Comparison of ENCODE assay signal across 9 cellular contexts in genomic region chr1:33339413-33339812, GRCh38. TPM values are rescaled to one million over a fixed set of nuclear protein-coding genes. Genes with fewer than 3 reads are reported as not detected.
DNase-seq lines count a peak whose midpoint lies in the region; ATAC-seq and TF ChIP-seq lines count a peak whose summit lies in the region.
"Had no signal": no experiment of that assay in that cellular context is flagged by ENCODE, and none has a peak within 500 bp of the region (broad histone marks: within the 10 kb centered on the region; RNA-seq: fewer than 3 reads in every experiment).

No MANE protein-coding gene starts in this region.

- H3K4me1 ChIP-seq in breast epithelium = peaks cover 28 to 80% of the 10 kb centered on the region in 2 donors
- peaks cover 53% of the 10 kb centered on the region for H3K4me1 ChIP-seq in iPS-20b (ENCODE audit: insufficient read depth, low read length)

- H3K9me3 Mint-ChIP-seq in effector memory CD8-positive, alpha-beta T cell = no peaks in the 10 kb centered on the region

- H3K9me3 ChIP-seq in breast epithelium (no peaks in the 10 kb centered on the region), iPS-20b (ENCODE audit: insufficient read depth, low read depth, low read length) (no peaks in the 10 kb centered on the region)

- peaks cover 16% of the 10 kb centered on the region for H3K36me3 Mint-ChIP-seq in effector memory CD8-positive, alpha-beta T cell (ENCODE audit: insufficient read depth)

- H3K36me3 ChIP-seq in breast epithelium = no peaks in the 10 kb centered on the region
- H3K36me3 ChIP-seq in iPS-20b (ENCODE audit: insufficient read depth, low read depth, low read length) = no peaks in the 10 kb centered on the region

- no peak for TF ChIP-seq POLR2A in breast epithelium (IDR thresholded peaks at IDR 0.05)

- H3K27ac ChIP-seq in breast epithelium = peak overlapping the region; percentile 96 to 98
- H3K27ac ChIP-seq in iPS-20b (ENCODE audit: low read length) = no peak overlapping the region

- H3K4me1 Mint-ChIP-seq in effector memory CD8-positive, alpha-beta T cell (ENCODE audit: low read depth in 2 of 2) = peaks cover 32% of the 10 kb centered on the region in 2 donors

- peak overlapping the region in 1 of 2 donors; percentile 76 for H3K27ac Mint-ChIP-seq in effector memory CD8-positive, alpha-beta T cell

- intact Hi-C loops in breast epithelium (cut with DNase I; ENCODE audit: low total_unique reads) = no loop called here

- ATAC-seq in HG02840 (IDR thresholded peaks at IDR 0.05; ENCODE audit: low FRiP score, unreplicated experiment) = no peak
- ATAC-seq in effector memory CD8-positive, alpha-beta T cell (replicated peaks) = no peak
- ATAC-seq: left colon had no signal

- H3K27me3 ChIP-seq in breast epithelium (no peaks in the 10 kb centered on the region), iPS-20b (ENCODE audit: insufficient read depth, low read length) (peaks cover 62% of the 10 kb centered on the region)

- H3K27me3 Mint-ChIP-seq in effector memory CD8-positive, alpha-beta T cell = no peaks in the 10 kb centered on the region

- DNase-seq in ELR (ENCODE audit: low read depth) (peak; percentile 39), breast epithelium (ENCODE audit: low spot score in 2 of 2) (no peak), retinal pigment epithelial cell (ENCODE audit: low read depth) (no peak)
- no peak for DNase-seq in stimulated activated CD4-positive, alpha-beta T cell treated with anti-CD3 and anti-CD28 coated beads, Interleukin-1b, Interleukin-23, amount 100 ng/mL, for 48 hours
- DNase-seq in effector memory CD8-positive, alpha-beta T cell = no peak
- DNase-seq in activated CD8-positive, alpha-beta memory T cell treated with anti-CD3 and anti-CD28 coated beads, Interleukin-2, amount 50 U/mL, for 4 hours = no peak
- DNase-seq: left colon had no signal

- no peak for TF ChIP-seq CTCF in breast epithelium (IDR thresholded peaks at IDR 0.05)
- peak; percentile 46 for TF ChIP-seq CTCF in retinal pigment epithelial cell (conservative IDR thresholded peaks at IDR 0.05; ENCODE audit: low read depth, low read length)

- H3K9ac ChIP-seq in iPS-20b (ENCODE audit: low read depth, low read length) = peak overlapping the region; percentile 64; the same call in 1 of the 2 replicates

- H3K4me3 ChIP-seq in breast epithelium (peak overlapping the region in 2 of 3 donors; percentile 39 to 56), iPS-20b (ENCODE audit: low read length) (no peak overlapping the region), retinal pigment epithelial cell (ENCODE audit: low read length) (peak overlapping the region; percentile 26)

- no peak overlapping the region for H3K4me3 Mint-ChIP-seq in effector memory CD8-positive, alpha-beta T cell

RNA-seq across cellular contexts. Expression of gene A3GALT2, which starts 18.5 kb away (rescaled TPM):
- total RNA-seq in breast epithelium = not detected
- total RNA-seq: left colon had no signal
